Comparison of ENCODE assay signal across 8 cellular contexts in genomic region chr2:95402370-95403203, GRCh38. TPM values are rescaled to one million over a fixed set of nuclear protein-coding genes. Genes with fewer than 3 reads are reported as not detected.
DNase-seq lines count a peak whose midpoint lies in the region; ATAC-seq and TF ChIP-seq lines count a peak whose summit lies in the region.

Gene FAHD2A (plus strand): TSS chr2:95402708. CDS start chr2:95405559, 2,851 bp downstream.

- H3K4me3 ChIP-seq in PC-9 (peak within 1 kb of the TSS; percentile 92), epithelial cell of proximal tubule (ENCODE audit: low read depth, low read length) (peak within 1 kb of the TSS; percentile 99)

- H3K27me3 ChIP-seq in PC-9 (ENCODE audit: insufficient read depth, low read depth): no peaks in the 10 kb centered on the region

- no peak within 1 kb of the TSS for H3K27ac ChIP-seq in PC-9

- peak within 1 kb of the TSS; percentile 88 for H3K4me2 ChIP-seq in PC-9

- peaks cover 29% of the 10 kb centered on the region for H3K79me2 ChIP-seq in PC-9 (ENCODE audit: low read depth)

- no peaks in the 10 kb centered on the region; the same call in 1 of the 2 replicates for H3F3A ChIP-seq in PC-9 (ENCODE audit: insufficient read depth, low read depth)

- no peaks in the 10 kb centered on the region for H4K20me1 ChIP-seq in PC-9 (ENCODE audit: insufficient read depth)

- peak within 1 kb of the TSS; percentile 98 for H2AFZ ChIP-seq in PC-9

- 0 out of 2 replicates have a peak, but pooled peaks cover 4% of the 10 kb centered on the region for H3K36me3 ChIP-seq in PC-9 (ENCODE audit: low read depth)

- intact Hi-C loops in PC-9 (cut with micrococcal nuclease; ENCODE audit: unreplicated experiment): loop anchor here (2.0 to 5.0 kb wide), 2 partner anchors 88 to 170 kb away; no protein-coding TSS in a partner anchor

- no peaks in the 10 kb centered on the region for H3K9me3 ChIP-seq in PC-9 (ENCODE audit: insufficient read depth, low read depth)

- no TSS peak for BruUV-seq in PC-9 (replicated peaks; lab: Mats Ljungman, UMichigan)

- CTCF ChIA-PET in PC-9 (lab: Charles Lee): interaction anchor here (0.5 to 1.5 kb wide), 5 partner anchors 13 to 920 kb away, joined by 3 to 7 read pairs (median 3); no protein-coding TSS in a partner anchor

- TF ChIP-seq CTCF in PC-9 (conservative IDR thresholded peaks at IDR 0.05): no peak
- no peak for TF ChIP-seq CTCF in epithelial cell of proximal tubule (conservative IDR thresholded peaks at IDR 0.05; ENCODE audit: low read depth, low read length)

- H3K4me1 ChIP-seq in PC-9 (replicated peaks; ENCODE audit: insufficient read depth): peaks cover 17% of the 10 kb centered on the region

- no peaks in the 10 kb centered on the region for H3K9me2 ChIP-seq in PC-9 (ENCODE audit: insufficient read depth)

- in situ Hi-C loops in KBM-7 (cut with MboI; ENCODE audit: low pct_unique_long_range_greater_than_20kb, low sequenced_read_pairs): no loop called here

- POLR2A ChIA-PET in PC-9 (lab: Charles Lee; ENCODE audit: unreplicated experiment): interaction anchor here (0.6 to 0.7 kb wide), 2 partner anchors 13 to 129 kb away, joined by 3 read pairs; partner anchors contain the start of gene PROM2

- ATAC-seq in GM21723 (IDR thresholded peaks at IDR 0.05; ENCODE audit: unreplicated experiment): peak; percentile 90

- DNase-seq in DMS53 (lab: John Stamatoyannopoulos, UW): peak; percentile 99
- DNase-seq in KBM-7: peak; percentile 89
- peak; percentile 85 to 94 for DNase-seq in PC-9
- peak; percentile 93 for DNase-seq in activated T-cell treated with anti-CD3 and anti-CD28 coated beads, Interleukin-2, amount 50 U/mL, for 1 hour
- DNase-seq in epithelial cell of proximal tubule (ENCODE audit: low read depth): no peak
- DNase-seq in mucosa of gallbladder (ENCODE audit: low spot score): peak; percentile 96
- peak; percentile 88 to 89 for DNase-seq in stimulated activated CD8-positive, alpha-beta memory T cell treated with anti-CD3 and anti-CD28 coated beads, Interleukin-4, amount 100 ng/mL, for 4 hours (ENCODE audit: low read depth in 2 of 2, low spot score in 1 of 2)

RNA-seq across cellular contexts. Expression of gene FAHD2A, which starts in this region (rescaled TPM):
- total RNA-seq in PC-9 (2021): 23.0 and 28.7 TPM in 2 replicates
- 31.4 and 32.5 TPM in 2 replicates for total RNA-seq in epithelial cell of proximal tubule
- 47.4 TPM for total RNA-seq in mucosa of gallbladder
